16 cellular contexts compared by ENCODE assay signal in the genomic region with DNA sequence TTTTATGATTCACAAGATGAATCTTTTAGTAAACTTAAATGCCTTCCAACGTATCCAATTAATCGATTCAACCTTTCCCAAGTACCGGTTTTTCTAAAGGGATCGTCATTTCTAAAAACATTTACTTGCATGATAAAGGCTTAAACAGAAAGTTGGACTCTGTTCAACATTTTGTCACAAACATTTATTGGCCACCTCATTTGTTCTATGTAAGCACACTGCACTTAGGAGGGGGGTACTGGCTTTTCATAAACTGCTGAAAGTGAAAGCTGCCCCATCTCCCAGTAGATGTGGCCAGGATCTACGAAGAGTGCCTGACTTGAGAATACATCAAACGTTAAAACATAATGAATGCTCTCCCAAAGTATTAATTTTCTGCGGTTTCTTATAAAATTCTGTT. TPM values are rescaled to one million over a fixed set of nuclear protein-coding genes. Genes with fewer than 3 reads are reported as not detected.
DNase-seq lines count a peak whose midpoint lies in the region; ATAC-seq and TF ChIP-seq lines count a peak whose summit lies in the region.
"Had no signal": no experiment of that assay in that cellular context is flagged by ENCODE, and none has a peak within 500 bp of the region (broad histone marks: within the 10 kb centered on the region; RNA-seq: fewer than 3 reads in every experiment).

No MANE protein-coding gene starts in this region.

- in situ Hi-C loops in IMR-90 (cut with MboI; ENCODE audit: low sequenced_read_pairs) = no loop called here
- in situ Hi-C loops in mammary epithelial cell (cut with MboI; ENCODE audit: low sequenced_read_pairs in 2 of 2) = no loop called here

- POLR2A ChIA-PET in IMR-90 (lab: Charles Lee; ENCODE audit: unreplicated experiment) = no interaction called here

- no peak overlapping the region for H2BK120ac ChIP-seq in IMR-90 (ENCODE audit: low read depth, low read length)

- no peak overlapping the region for H4K91ac ChIP-seq in IMR-90 (ENCODE audit: insufficient read depth, low read depth, low read length)

- H3K4me1 ChIP-seq in IMR-90 (ENCODE audit: control insufficient read depth, insufficient read depth, low read length) = no peaks in the 10 kb centered on the region; the same call in 1 of the 2 replicates
- no peaks in the 10 kb centered on the region for H3K4me1 ChIP-seq in mammary epithelial cell (ENCODE audit: insufficient read depth, low read length)

- peak overlapping the region; percentile 49 for H3K4me3 ChIP-seq in IMR-90 (ENCODE audit: insufficient read depth, low read depth, low read length)
- H3K4me3 ChIP-seq in mammary epithelial cell (replicated peaks in 1 of 3; ENCODE audit: insufficient read depth in 1 of 3, low read depth in 2 of 3, low read length in 3 of 3) = no peak overlapping the region

- no peak overlapping the region for H2BK5ac ChIP-seq in IMR-90 (ENCODE audit: low read depth, low read length, poor library complexity, severe bottlenecking)

- no peaks in the 10 kb centered on the region for H3K9me1 ChIP-seq in IMR-90 (ENCODE audit: insufficient read depth, low read length)

- H2AK9ac ChIP-seq in IMR-90 (replicated peaks; ENCODE audit: low read depth, low read length, poor library complexity) = no peak overlapping the region

- DNase-seq in AG08396 (ENCODE audit: low spot score) (peak; percentile 22), IMR-90 (peak; percentile 57), mammary epithelial cell (no peak), lung microvascular endothelial cell (ENCODE audit: low read depth in 2 of 2) (peak; percentile 47 to 64), SHP77 (lab: John Stamatoyannopoulos, UW) (no peak), anterior cingulate cortex (lab: John Stamatoyannopoulos, UW) (no peak)
- no peak for DNase-seq in activated CD8-positive, alpha-beta memory T cell treated with anti-CD3 and anti-CD28 coated beads, Interleukin-2, amount 50 U/mL, for 4 hours
- DNase-seq: activated CD8-positive, alpha-beta T cell treated with anti-CD3 and anti-CD28 coated beads for 36 hours; effector memory CD4-positive, alpha-beta T cell; glutamatergic neuron; posterior cingulate gyrus; substantia nigra had no signal

- no peak overlapping the region for H2BK15ac ChIP-seq in IMR-90 (ENCODE audit: low read depth, low read length)

- H4K5ac ChIP-seq in IMR-90 (ENCODE audit: low read depth, low read length) = no peak overlapping the region

- H3K27me3 ChIP-seq in IMR-90 (ENCODE audit: control insufficient read depth, insufficient read depth, low read length) (no peaks in the 10 kb centered on the region; the same call in 1 of the 2 replicates), mammary epithelial cell (ENCODE audit: insufficient read depth, low read length) (no peaks in the 10 kb centered on the region)

- H3K14ac ChIP-seq in IMR-90 (replicated peaks; ENCODE audit: low read depth, low read length) = no peak overlapping the region

- H3K4ac ChIP-seq in IMR-90 (ENCODE audit: low read depth, low read length) = no peak overlapping the region

- H3K4me2 ChIP-seq in IMR-90 (ENCODE audit: low read depth, low read length) (peak overlapping the region; percentile 86), mammary epithelial cell (ENCODE audit: insufficient read depth, low read depth, low read length) (peak overlapping the region; percentile 34)

- no peaks in the 10 kb centered on the region for H3K9me3 ChIP-seq in IMR-90 (ENCODE audit: control insufficient read depth, insufficient read depth, low read length)
- H3K9me3 ChIP-seq in mammary epithelial cell (replicated peaks; ENCODE audit: insufficient read depth, low read length) = no peaks in the 10 kb centered on the region

- H2AFZ ChIP-seq in IMR-90 (replicated peaks; ENCODE audit: low read length, poor library complexity) (peak overlapping the region; percentile 50), mammary epithelial cell (ENCODE audit: low read depth, low read length) (peak overlapping the region; percentile 52)

- no peaks in the 10 kb centered on the region for H4K20me1 ChIP-seq in IMR-90 (ENCODE audit: insufficient read depth, low read length)
- H4K20me1 ChIP-seq in mammary epithelial cell (ENCODE audit: insufficient read depth, low read length) = no peaks in the 10 kb centered on the region

- TF ChIP-seq CTCF in IMR-90 (conservative IDR thresholded peaks at IDR 0.05; ENCODE audit: low read depth, low read length) (no peak), mammary epithelial cell (conservative IDR thresholded peaks at IDR 0.05 in 1 of 2, IDR thresholded peaks at IDR 0.05 in 1 of 2; ENCODE audit: extremely low read depth in 1 of 2, insufficient read depth in 1 of 2, low read depth in 1 of 2, low read length in 2 of 2) (no peak)

- H3K9ac ChIP-seq in IMR-90 (ENCODE audit: low read depth, low read length) (peak overlapping the region; percentile 38; the same call in 1 of the 2 replicates), mammary epithelial cell (ENCODE audit: insufficient read depth, low read length) (no peak overlapping the region)

- 0 out of 4 replicates have a peak overlapping the region, but pooled peaks of 1 of the 2 experiments have one; percentile 15 for H4K8ac ChIP-seq in IMR-90 (ENCODE audit: low read depth in 2 of 2, low read length in 2 of 2)

- no peak overlapping the region for H3K56ac ChIP-seq in IMR-90 (ENCODE audit: extremely low read depth, insufficient read depth, low read length)

- peak; percentile 82 for ATAC-seq in IMR-90 (ENCODE audit: low read depth)
- ATAC-seq in GM19023 (IDR thresholded peaks at IDR 0.05; ENCODE audit: unreplicated experiment) = no peak
- ATAC-seq: activated CD8-positive, alpha-beta T cell treated with anti-CD3 and anti-CD28 coated beads for 36 hours had no signal

- intact Hi-C loops in IMR-90 (cut with micrococcal nuclease) (no loop called here), mammary epithelial cell (cut with micrococcal nuclease) (no loop called here)

- TF ChIP-seq RAD21 in IMR-90 (IDR thresholded peaks at IDR 0.05; ENCODE audit: low read length) = no peak

- H3K79me1 ChIP-seq in IMR-90 (ENCODE audit: low read depth in 1 of 2, low read length in 2 of 2) = no peaks in the 10 kb centered on the region

- H3K36me3 ChIP-seq in IMR-90 (ENCODE audit: control insufficient read depth, insufficient read depth, low read length) = no peaks in the 10 kb centered on the region
- H3K36me3 ChIP-seq in mammary epithelial cell (ENCODE audit: insufficient read depth, low read length) = no peaks in the 10 kb centered on the region

- H3K27ac ChIP-seq in IMR-90 (ENCODE audit: insufficient read depth, low read length) = no peak overlapping the region
- no peak overlapping the region for H3K27ac ChIP-seq in mammary epithelial cell (ENCODE audit: insufficient read depth, low read depth, low read length)
- H3K27ac ChIP-seq: C4-2B had no signal

- H2BK20ac ChIP-seq in IMR-90 (ENCODE audit: low read depth, low read length) = no peak overlapping the region

- no CpG with 5 or more reads among the region's 7 CpGs for WGBS in IMR-90 (ENCODE audit: extremely low coverage in 2 of 2, insufficient read length in 1 of 2), 2 experiments
- WGBS in mammary epithelial cell (ENCODE audit: low coverage, missing lambda C conversion rate) = 51% methylated on average over 7 of the region's 7 CpGs

- dilution Hi-C loops in IMR-90 (cut with HindIII; ENCODE audit: low sequenced_read_pairs, unreplicated experiment) (no loop called here), mammary epithelial cell (cut with HindIII; ENCODE audit: low sequenced_read_pairs) (no loop called here)

- no peak for TF ChIP-seq POLR2A in IMR-90 (IDR thresholded peaks at IDR 0.05; ENCODE audit: low read depth, low read length)

- CTCF ChIA-PET in IMR-90 (lab: Yijun Ruan, JAX) = no interaction called here
- CTCF ChIA-PET in mammary epithelial cell (lab: Charles Lee; ENCODE audit: low non-redundant PET) = no interaction called here

- no peak overlapping the region for H3K23ac ChIP-seq in IMR-90 (ENCODE audit: low read depth, low read length)

- H3K18ac ChIP-seq in IMR-90 (ENCODE audit: low read depth, low read length) = no peak overlapping the region

- no peaks in the 10 kb centered on the region for H3K79me2 ChIP-seq in mammary epithelial cell (ENCODE audit: insufficient read depth, low read length)

- H2AK5ac ChIP-seq in IMR-90 (ENCODE audit: low read depth, low read length) = no peak overlapping the region

- BruUV-seq in IMR-90 (replicated peaks; lab: Mats Ljungman, UMichigan) (no TSS peak), mammary epithelial cell (replicated peaks; lab: Mats Ljungman, UMichigan) (no TSS peak)

TF ChIP-seq in IMR-90, 13 proteins besides CTCF, POLR2A, EP300 and RAD21 (continues in another document):
- TF ChIP-seq BHLHE40 (IDR thresholded peaks at IDR 0.05; ENCODE audit: low read depth, low read length) (no peak), MAFK (IDR thresholded peaks at IDR 0.05; ENCODE audit: low read depth, low read length) (no peak), CEBPB (IDR thresholded peaks at IDR 0.05; ENCODE audit: low read depth, low read length) (no peak), RFX5 (IDR thresholded peaks at IDR 0.05; ENCODE audit: low read depth, low read length) (no peak), MXI1 (IDR thresholded peaks at IDR 0.05; ENCODE audit: borderline replicate concordance, low read depth, low read length) (no peak), FOS (IDR thresholded peaks at IDR 0.05; ENCODE audit: low read depth, low read length) (no peak)
- TF ChIP-seq, protein P1, sequence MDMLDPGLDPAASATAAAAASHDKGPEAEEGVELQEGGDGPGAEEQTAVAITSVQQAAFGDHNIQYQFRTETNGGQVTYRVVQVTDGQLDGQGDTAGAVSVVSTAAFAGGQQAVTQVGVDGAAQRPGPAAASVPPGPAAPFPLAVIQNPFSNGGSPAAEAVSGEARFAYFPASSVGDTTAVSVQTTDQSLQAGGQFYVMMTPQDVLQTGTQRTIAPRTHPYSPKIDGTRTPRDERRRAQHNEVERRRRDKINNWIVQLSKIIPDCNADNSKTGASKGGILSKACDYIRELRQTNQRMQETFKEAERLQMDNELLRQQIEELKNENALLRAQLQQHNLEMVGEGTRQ (IDR thresholded peaks at IDR 0.05; ENCODE audit: low read depth, low read length) = no peak

RNA-seq across cellular contexts. Expression of a gene that starts 37.3 kb away (rescaled TPM):
- total RNA-seq in IMR-90 (2012; rRNA removed) = under 0.01 and 0.18 TPM in 2 replicates
- 0.12 and 0.13 TPM in 2 replicates for polyA plus RNA-seq in IMR-90 (2012; rRNA removed)
- polyA plus RNA-seq in IMR-90 (2012; cell fraction: cytosol; rRNA removed) = 0.05 and 0.09 TPM in 2 replicates
- 0.05 and 0.10 TPM in 2 replicates for polyA plus RNA-seq in IMR-90 (2012; cell fraction: nucleus; rRNA removed; ENCODE audit: low replicate concordance)
- 1 to 10 TPM in 1 of 2 donors, under 1 TPM in 1; 0.09 to 1.0 TPM for total RNA-seq in mammary epithelial cell
- polyA plus RNA-seq in mammary epithelial cell = 0.27 TPM
- polyA minus RNA-seq in mammary epithelial cell = 0.93 TPM
- total RNA-seq in lung microvascular endothelial cell = 0.22 TPM in 1 of 2 replicates, not detected in the other
- total RNA-seq: activated CD8-positive, alpha-beta T cell treated with anti-CD3 and anti-CD28 coated beads for 36 hours; HT-29; kidney epithelial cell had no signal

Comparison
In these comparisons a context has a peak if more than half of its experiments do, and no peak if none do; other contexts are left out.
1. DNase-seq: peak in AG08396 (single experiment), IMR-90 (single experiment) and lung microvascular endothelial cell (2 of 2); none in mammary epithelial cell (single experiment), SHP77 (0 of 2), anterior cingulate cortex (0 of 58) and activated CD8-positive, alpha-beta memory T cell treated with anti-CD3 and anti-CD28 coated beads, Interleukin-2, amount 50 U/mL, for 4 hours (single experiment).